9 cellular contexts compared by ENCODE assay signal in the genomic region with DNA sequence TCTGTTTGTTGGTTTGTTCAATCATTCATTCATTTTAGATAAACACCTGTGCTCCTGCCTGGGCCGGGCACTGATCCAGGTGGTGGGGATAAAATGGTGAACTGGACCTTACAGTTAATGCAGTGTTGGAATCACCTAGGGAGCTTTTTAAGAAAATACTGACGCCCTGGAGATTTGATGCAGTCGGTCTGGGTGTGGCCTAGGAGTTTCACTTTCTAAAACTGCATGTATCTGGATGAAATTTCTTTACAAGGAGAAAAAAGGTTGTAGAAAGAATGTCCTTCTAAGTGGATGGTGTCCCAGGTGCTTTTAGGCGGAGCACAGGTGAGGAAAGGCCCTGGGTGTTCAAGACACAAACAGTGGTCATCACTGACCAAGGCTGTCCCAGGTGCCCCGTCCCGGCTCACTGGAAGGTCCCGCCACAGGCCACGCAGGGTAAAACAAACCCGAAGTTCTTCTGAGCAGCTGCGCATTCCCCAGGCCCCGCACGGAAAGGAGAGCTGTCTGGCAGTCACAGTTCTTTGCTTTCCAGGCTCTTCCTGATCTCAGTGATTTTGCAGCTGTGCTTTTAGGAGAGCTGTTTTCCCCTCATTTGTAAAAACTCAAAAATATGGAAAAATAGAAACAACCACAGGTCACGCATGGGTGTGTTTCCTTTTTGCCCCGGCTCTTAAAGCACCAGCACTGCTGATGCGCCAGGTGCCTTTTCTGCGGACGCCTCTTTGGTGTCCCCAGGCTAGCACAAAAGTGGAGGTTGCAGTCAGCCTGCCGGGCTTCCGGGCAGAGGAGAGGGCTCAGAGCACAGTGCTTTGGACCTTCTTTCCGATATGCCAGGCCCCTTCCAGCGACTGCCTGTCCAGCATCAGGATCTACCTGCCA.
DNase-seq lines count a peak whose midpoint lies in the region; ATAC-seq and TF ChIP-seq lines count a peak whose summit lies in the region.
"Had no signal": no experiment of that assay in that cellular context is flagged by ENCODE, and none has a peak within 500 bp of the region (broad histone marks: within the 10 kb centered on the region; RNA-seq: fewer than 3 reads in every experiment).

No MANE protein-coding gene starts in this region.

- H3K36me3 ChIP-seq in MM.1S (replicated peaks; ENCODE audit: insufficient read depth, low read length) (no peaks in the 10 kb centered on the region), mucosa of rectum (ENCODE audit: control insufficient read depth in 2 of 2, insufficient read depth in 2 of 2, low read length in 2 of 2) (no peaks in the 10 kb centered on the region)

- H3K9me3 ChIP-seq in MM.1S (replicated peaks; ENCODE audit: insufficient read depth, low read length) (no peaks in the 10 kb centered on the region), mucosa of rectum (ENCODE audit: control insufficient read depth in 2 of 2, low read length in 2 of 2) (no peaks in the 10 kb centered on the region)

- H3K9me3 Mint-ChIP-seq in activated CD8-positive, alpha-beta T cell treated with anti-CD3 and anti-CD28 coated beads for 36 hours: no peaks in the 10 kb centered on the region

- no peaks in the 10 kb centered on the region for H3F3A ChIP-seq in MM.1S (ENCODE audit: insufficient read depth, low read length)

- H2AFZ ChIP-seq in MM.1S (ENCODE audit: low read length): no peak overlapping the region

- intact Hi-C loops in activated CD8-positive, alpha-beta T cell treated with anti-CD3 and anti-CD28 coated beads for 36 hours (cut with micrococcal nuclease): no loop called here

- CTCF ChIA-PET in activated CD8-positive, alpha-beta T cell treated with anti-CD3 and anti-CD28 coated beads for 36 hours (lab: Charles Lee): interaction anchor here (0.6 kb wide), 1 partner anchor 163 kb away, joined by 4 read pairs; no protein-coding TSS in a partner anchor

- H3K9me2 ChIP-seq in MM.1S (replicated peaks; ENCODE audit: insufficient read depth, low read length): no peaks in the 10 kb centered on the region

- H3K27me3 ChIP-seq in MM.1S (replicated peaks; ENCODE audit: insufficient read depth, low read length): no peaks in the 10 kb centered on the region
- no peaks in the 10 kb centered on the region for H3K27me3 ChIP-seq in mucosa of rectum (ENCODE audit: control insufficient read depth in 2 of 2, insufficient read depth in 2 of 2, low read length in 2 of 2)

- POLR2A ChIA-PET in activated CD8-positive, alpha-beta T cell treated with anti-CD3 and anti-CD28 coated beads for 36 hours (lab: Charles Lee): no interaction called here

- peaks cover 14% of the 10 kb centered on the region for H3K4me1 Mint-ChIP-seq in activated CD8-positive, alpha-beta T cell treated with anti-CD3 and anti-CD28 coated beads for 36 hours (ENCODE audit: low read depth)

- H3K36me3 Mint-ChIP-seq in activated CD8-positive, alpha-beta T cell treated with anti-CD3 and anti-CD28 coated beads for 36 hours (ENCODE audit: low read depth): no peaks in the 10 kb centered on the region

- peak; percentile 79 for ATAC-seq in GM21576 (IDR thresholded peaks at IDR 0.05; ENCODE audit: unreplicated experiment)
- ATAC-seq in activated CD8-positive, alpha-beta T cell treated with anti-CD3 and anti-CD28 coated beads for 36 hours: no peak

- H3K4me1 ChIP-seq in MM.1S (ENCODE audit: low read length): peaks cover 4% of the 10 kb centered on the region; the same call in 1 of the 2 replicates
- H3K4me1 ChIP-seq in mucosa of rectum (ENCODE audit: control insufficient read depth in 2 of 2, insufficient read depth in 2 of 2, low read length in 2 of 2): peaks cover 9 to 15% of the 10 kb centered on the region in 2 donors

- H3K9ac ChIP-seq in MM.1S (ENCODE audit: low read length) (no peak overlapping the region), mucosa of rectum (ENCODE audit: low read depth in 1 of 2, low read length in 2 of 2) (no peak overlapping the region)

- H3K4me2 ChIP-seq in MM.1S (ENCODE audit: low read depth, low read length): peak overlapping the region; percentile 8; the same call in 1 of the 2 replicates

- DNase-seq in GM12865 (ENCODE audit: low read depth) (peak; percentile 74), MM.1S (no peak), NCI-H1048 (lab: John Stamatoyannopoulos, UW) (no peak), kidney tubule cell (ENCODE audit: low spot score) (no peak)
- no peak for DNase-seq in activated CD4-positive, CD25-positive, alpha-beta regulatory T cell treated with anti-CD3 and anti-CD28 coated beads, Interleukin-2, amount 50 U/mL, for 72 hours
- DNase-seq in activated CD8-positive, alpha-beta T cell treated with anti-CD3 and anti-CD28 coated beads for 36 hours: no peak
- DNase-seq: foreskin melanocyte had no signal

- H3K4me3 ChIP-seq in GM12865 (ENCODE audit: low read depth, low read length) (peak overlapping the region; percentile 37), MM.1S (ENCODE audit: low read length) (no peak overlapping the region), mucosa of rectum (ENCODE audit: low read length in 2 of 2) (peak overlapping the region in 1 of 2 donors; percentile 35)

- H3K27ac ChIP-seq in MM.1S (ENCODE audit: low read length): no peak overlapping the region
- peak overlapping the region; percentile 18 to 65 for H3K27ac ChIP-seq in mucosa of rectum (ENCODE audit: low read depth in 2 of 2, low read length in 2 of 2)

- H3K79me2 ChIP-seq in MM.1S (ENCODE audit: low read length): peaks cover 96% of the 10 kb centered on the region

- no peaks in the 10 kb centered on the region for H3K27me3 Mint-ChIP-seq in activated CD8-positive, alpha-beta T cell treated with anti-CD3 and anti-CD28 coated beads for 36 hours

- H3K27ac Mint-ChIP-seq in activated CD8-positive, alpha-beta T cell treated with anti-CD3 and anti-CD28 coated beads for 36 hours: no peak overlapping the region

- 0 out of 2 replicates have a peak, but pooled peaks cover 3% of the 10 kb centered on the region for H4K20me1 ChIP-seq in MM.1S (ENCODE audit: insufficient read depth, low read length)

- no peak for TF ChIP-seq CTCF in GM12865 (IDR thresholded peaks at IDR 0.05; ENCODE audit: insufficient read depth, low read depth, low read length, missing control alignments)
- TF ChIP-seq CTCF in MM.1S (IDR thresholded peaks at IDR 0.05; ENCODE audit: low read length): no peak
- TF ChIP-seq CTCF in activated CD8-positive, alpha-beta T cell treated with anti-CD3 and anti-CD28 coated beads for 36 hours (IDR thresholded peaks at IDR 0.05): no peak

- H3K4me3 Mint-ChIP-seq in activated CD8-positive, alpha-beta T cell treated with anti-CD3 and anti-CD28 coated beads for 36 hours: no peak overlapping the region
